16 cellular contexts compared by ENCODE assay signal in the genomic region with DNA sequence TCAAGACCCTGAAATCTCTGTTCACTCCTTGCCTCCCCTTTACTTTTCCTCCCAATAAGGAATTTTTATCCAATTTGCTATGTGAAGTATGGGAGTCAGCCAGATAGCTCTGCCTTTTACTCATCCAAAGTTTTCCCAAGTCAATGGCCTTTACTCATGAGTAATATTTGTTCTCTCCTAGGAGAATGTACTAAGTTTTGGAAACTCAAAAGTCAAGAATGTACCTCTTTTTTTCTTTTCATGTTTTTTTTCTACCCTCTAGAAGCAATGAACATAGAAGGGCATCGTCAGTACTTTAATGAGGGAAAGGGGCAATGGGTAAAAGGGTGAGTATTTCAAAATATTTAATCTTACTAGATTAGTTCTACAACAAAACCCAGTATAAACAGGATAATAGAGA.
DNase-seq lines count a peak whose midpoint lies in the region; ATAC-seq, FAIRE-seq and TF ChIP-seq lines count a peak whose summit lies in the region.
"Had no signal": no experiment of that assay in that cellular context is flagged by ENCODE, and none has a peak within 500 bp of the region (broad histone marks: within the 10 kb centered on the region; RNA-seq: fewer than 3 reads in every experiment).

No MANE protein-coding gene starts in this region.

- TF ChIP-seq CTCF in astrocyte (IDR thresholded peaks at IDR 0.05; ENCODE audit: insufficient read depth, low read depth, low read length) (no peak), osteoblast (IDR thresholded peaks at IDR 0.05; ENCODE audit: extremely low read depth, low read depth, low read length) (no peak)

- H3K9me3 ChIP-seq in astrocyte (ENCODE audit: insufficient read depth, low read depth, low read length) (no peaks in the 10 kb centered on the region), osteoblast (ENCODE audit: low read depth, low read length) (no peaks in the 10 kb centered on the region)

- H3K36me3 ChIP-seq in astrocyte (ENCODE audit: insufficient read depth, low read length) (no peaks in the 10 kb centered on the region), osteoblast (ENCODE audit: insufficient read depth, low read length) (no peaks in the 10 kb centered on the region)

- no peak overlapping the region for H3K4me3 Mint-ChIP-seq in astrocyte (ENCODE audit: unreplicated experiment)
- H3K4me3 Mint-ChIP-seq: CD14-positive monocyte, GM23338 had no signal

- peaks cover 2% of the 10 kb centered on the region for H3K9me3 Mint-ChIP-seq in astrocyte (ENCODE audit: unreplicated experiment)
- H3K9me3 Mint-ChIP-seq: GM23338 had no signal

- ATAC-seq in GM18870 (IDR thresholded peaks at IDR 0.05; ENCODE audit: unreplicated experiment), result no peak
- no peak for ATAC-seq in HG03565 (IDR thresholded peaks at IDR 0.05; ENCODE audit: unreplicated experiment)
- ATAC-seq: GM23338, K562 had no signal

- peak; percentile 59 for DNase-seq in EH (ENCODE audit: low read depth)
- DNase-seq in astrocyte (ENCODE audit: low read depth), result peak; percentile 12
- peak; percentile 17 for DNase-seq in osteoblast (ENCODE audit: insufficient read length, low spot score, missing footprints)
- DNase-seq in COLO668 (lab: John Stamatoyannopoulos, UW; ENCODE audit: unreplicated experiment), result no peak
- DNase-seq in retina, result no peak
- DNase-seq: AML-193, NCI-H1417 treated with DMSO at 0.1 percent for 48 hours, NCI-H2029, NCI-H2171 treated with DMSO at 0.1 percent for 48 hours, NCI-H446 treated with DMSO at 0.1 percent for 48 hours, OCI-M1 had no signal

- no peaks in the 10 kb centered on the region for H3K27me3 ChIP-seq in astrocyte (ENCODE audit: insufficient read depth, low read length)
- no peaks in the 10 kb centered on the region for H3K27me3 ChIP-seq in osteoblast (ENCODE audit: insufficient read depth, low read length)

- H3K36me3 Mint-ChIP-seq in astrocyte (ENCODE audit: low read depth, unreplicated experiment), result no peaks in the 10 kb centered on the region
- H3K36me3 Mint-ChIP-seq: CD14-positive monocyte had no signal

- no peak overlapping the region for H3K4me3 ChIP-seq in astrocyte (ENCODE audit: insufficient read depth, low read depth, low read length)
- H3K4me3 ChIP-seq in osteoblast (ENCODE audit: insufficient read depth, low read length), result no peak overlapping the region
- H3K4me3 ChIP-seq: GM23338, K562 had no signal

- FAIRE-seq in astrocyte (lab: Jason Lieb, UNC), result no peak
- FAIRE-seq: K562 had no signal

- H3K4me1 Mint-ChIP-seq in astrocyte (ENCODE audit: low read depth, unreplicated experiment), result peaks cover 19% of the 10 kb centered on the region
- H3K4me1 Mint-ChIP-seq: CD14-positive monocyte had no signal

- no peaks in the 10 kb centered on the region for H3K27me3 Mint-ChIP-seq in astrocyte (ENCODE audit: low read depth, unreplicated experiment)

- H3K27ac Mint-ChIP-seq in astrocyte (ENCODE audit: unreplicated experiment), result no peak overlapping the region
- H3K27ac Mint-ChIP-seq: CD14-positive monocyte, GM23338 had no signal

- H3K4me2 ChIP-seq in astrocyte (ENCODE audit: low read length) (peak overlapping the region; percentile 41), osteoblast (ENCODE audit: insufficient read depth, low read length) (peak overlapping the region; percentile 1)
- H3K4me2 ChIP-seq: GM23338 had no signal

- H4K20me1 ChIP-seq in astrocyte (ENCODE audit: insufficient read depth, low read length) (no peaks in the 10 kb centered on the region), osteoblast (ENCODE audit: insufficient read depth, low read length) (no peaks in the 10 kb centered on the region)

- no peaks in the 10 kb centered on the region for H3K79me2 ChIP-seq in astrocyte (ENCODE audit: insufficient read depth, low read length)
- no peaks in the 10 kb centered on the region for H3K79me2 ChIP-seq in osteoblast (ENCODE audit: insufficient read depth, low read length)

- H2AFZ ChIP-seq in astrocyte (ENCODE audit: low read depth, low read length) (no peak overlapping the region), osteoblast (ENCODE audit: low read length) (no peak overlapping the region)
- H2AFZ ChIP-seq: GM23338 had no signal

- H3K4me1 ChIP-seq in astrocyte (ENCODE audit: insufficient read depth, low read length), result peaks cover 3% of the 10 kb centered on the region
- H3K4me1 ChIP-seq in osteoblast (ENCODE audit: insufficient read depth, low read length), result peaks cover 21% of the 10 kb centered on the region

- peak overlapping the region; percentile 31 for H3K27ac ChIP-seq in astrocyte (ENCODE audit: low read depth, low read length)
- H3K27ac ChIP-seq in osteoblast (ENCODE audit: low read depth, low read length), result peak overlapping the region; percentile 52

- H3K9ac ChIP-seq in astrocyte (ENCODE audit: low read length), result no peak overlapping the region

Comparison
In these comparisons a context has a peak if more than half of its experiments do, and no peak if none do; other contexts are left out.
1. DNase-seq: peak in EH (single experiment), astrocyte (single experiment) and osteoblast (single experiment); none in COLO668 (single experiment) and retina (single experiment).